ENCODE assay signal across 21 cellular contexts in the genomic region with DNA sequence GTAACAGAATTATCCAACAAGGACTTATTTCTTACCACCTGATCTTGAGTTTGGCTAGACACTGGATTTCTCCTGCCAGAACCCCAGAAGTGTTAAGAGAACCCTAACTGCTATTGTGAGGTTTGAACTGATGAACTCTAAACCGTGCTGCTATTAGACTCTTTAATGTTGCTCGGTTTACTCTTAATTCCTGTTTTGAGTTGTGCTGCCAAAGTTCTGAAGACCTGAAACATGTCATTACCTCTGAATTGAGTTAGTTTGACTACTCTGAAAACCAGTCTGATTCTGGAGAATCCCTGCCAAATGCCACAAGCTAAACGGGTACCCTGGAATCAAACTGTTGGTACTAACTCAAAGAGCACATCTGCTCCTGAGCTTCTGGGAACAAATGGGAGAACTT.
DNase-seq lines count a peak whose midpoint lies in the region; ATAC-seq, FAIRE-seq and TF ChIP-seq lines count a peak whose summit lies in the region.
"Had no signal": no experiment of that assay in that cellular context is flagged by ENCODE, and none has a peak within 500 bp of the region (broad histone marks: within the 10 kb centered on the region; RNA-seq: fewer than 3 reads in every experiment).

No MANE protein-coding gene starts in this region.

- no peak for TF ChIP-seq POLR2A in GM12892 (IDR thresholded peaks at IDR 0.05; ENCODE audit: low read depth, low read length)

- no peak overlapping the region for H3K4me3 Mint-ChIP-seq in activated T-cell treated with anti-CD3 and anti-CD28 coated beads, Interleukin-2, amount 50 U/mL, for 24 hours
- no peak overlapping the region for H3K4me3 Mint-ChIP-seq in T-helper 17 cell
- no peak overlapping the region for H3K4me3 Mint-ChIP-seq in stimulated activated effector memory CD8-positive, alpha-beta T cell treated with anti-CD3 and anti-CD28 coated beads, Interleukin-12 subunit alpha, Interleukin-12 subunit beta, amount 100 ng/mL, for 72 hours
- H3K4me3 Mint-ChIP-seq in natural killer cell treated with Interleukin-12 subunit alpha and Interleukin-12 subunit beta and Interleukin-15 and Interleukin-18, amount 100 ng/mL, for 72 hours, result no peak overlapping the region
- H3K4me3 Mint-ChIP-seq: B cell, HFFc6 had no signal

- no peak for DNase-seq in activated T-cell treated with anti-CD3 and anti-CD28 coated beads, Interleukin-2, amount 50 U/mL, for 24 hours
- DNase-seq in activated T-cell treated with anti-CD3 and anti-CD28 coated beads for 4 hours (no peak), GM12892 (ENCODE audit: insufficient read length) (no peak), T-helper 17 cell (no peak), medulla oblongata (ENCODE audit: extremely low spot score) (no peak)
- no peak for DNase-seq in stimulated activated effector memory CD8-positive, alpha-beta T cell treated with anti-CD3 and anti-CD28 coated beads, Interleukin-12 subunit alpha, Interleukin-12 subunit beta, amount 100 ng/mL, for 72 hours (ENCODE audit: low spot score in 2 of 2)
- no peak for DNase-seq in natural killer cell treated with Interleukin-12 subunit alpha and Interleukin-12 subunit beta and Interleukin-15 and Interleukin-18, amount 100 ng/mL, for 72 hours (ENCODE audit: low spot score)
- DNase-seq: 8988T; CD8-positive, alpha-beta memory T cell; COR-L47; DMS 273 treated with DMSO at 0.1 percent for 48 hours; DMS53; DND-41; EL; GOT3; H7; HFFc6 had no signal

- H3K27ac Mint-ChIP-seq in activated T-cell treated with anti-CD3 and anti-CD28 coated beads, Interleukin-2, amount 50 U/mL, for 24 hours, result peak overlapping the region; percentile 5
- H3K27ac Mint-ChIP-seq in T-helper 17 cell, result peak overlapping the region; percentile 43
- H3K27ac Mint-ChIP-seq in stimulated activated effector memory CD8-positive, alpha-beta T cell treated with anti-CD3 and anti-CD28 coated beads, Interleukin-12 subunit alpha, Interleukin-12 subunit beta, amount 100 ng/mL, for 72 hours, result no peak overlapping the region
- no peak overlapping the region for H3K27ac Mint-ChIP-seq in natural killer cell treated with Interleukin-12 subunit alpha and Interleukin-12 subunit beta and Interleukin-15 and Interleukin-18, amount 100 ng/mL, for 72 hours
- H3K27ac Mint-ChIP-seq: B cell, HFFc6 had no signal

- no peaks in the 10 kb centered on the region for H3K27me3 Mint-ChIP-seq in activated T-cell treated with anti-CD3 and anti-CD28 coated beads, Interleukin-2, amount 50 U/mL, for 24 hours
- H3K27me3 Mint-ChIP-seq in T-helper 17 cell, result no peaks in the 10 kb centered on the region
- H3K27me3 Mint-ChIP-seq in natural killer cell treated with Interleukin-12 subunit alpha and Interleukin-12 subunit beta and Interleukin-15 and Interleukin-18, amount 100 ng/mL, for 72 hours, result no peaks in the 10 kb centered on the region
- H3K27me3 Mint-ChIP-seq: B cell; CD8-positive, alpha-beta memory T cell had no signal

- ATAC-seq in T-helper 17 cell, result no peak
- peak; percentile 68 for ATAC-seq in stimulated activated effector memory CD8-positive, alpha-beta T cell treated with anti-CD3 and anti-CD28 coated beads, Interleukin-12 subunit alpha, Interleukin-12 subunit beta, amount 100 ng/mL, for 72 hours
- no peak for ATAC-seq in natural killer cell treated with Interleukin-12 subunit alpha and Interleukin-12 subunit beta and Interleukin-15 and Interleukin-18, amount 100 ng/mL, for 72 hours
- ATAC-seq: GM12878, HCT116 had no signal

- peaks cover 72% of the 10 kb centered on the region for H3K4me1 Mint-ChIP-seq in activated T-cell treated with anti-CD3 and anti-CD28 coated beads, Interleukin-2, amount 50 U/mL, for 24 hours (ENCODE audit: low read depth)
- H3K4me1 Mint-ChIP-seq in T-helper 17 cell, result peaks cover 54% of the 10 kb centered on the region
- peaks cover 67% of the 10 kb centered on the region for H3K4me1 Mint-ChIP-seq in stimulated activated effector memory CD8-positive, alpha-beta T cell treated with anti-CD3 and anti-CD28 coated beads, Interleukin-12 subunit alpha, Interleukin-12 subunit beta, amount 100 ng/mL, for 72 hours
- H3K4me1 Mint-ChIP-seq in natural killer cell treated with Interleukin-12 subunit alpha and Interleukin-12 subunit beta and Interleukin-15 and Interleukin-18, amount 100 ng/mL, for 72 hours (ENCODE audit: low read depth in 2 of 2), result peaks cover 26 to 40% of the 10 kb centered on the region in 2 donors

- no peaks in the 10 kb centered on the region for H3K9me3 Mint-ChIP-seq in activated T-cell treated with anti-CD3 and anti-CD28 coated beads, Interleukin-2, amount 50 U/mL, for 24 hours
- no peaks in the 10 kb centered on the region for H3K9me3 Mint-ChIP-seq in stimulated activated effector memory CD8-positive, alpha-beta T cell treated with anti-CD3 and anti-CD28 coated beads, Interleukin-12 subunit alpha, Interleukin-12 subunit beta, amount 100 ng/mL, for 72 hours
- no peaks in the 10 kb centered on the region for H3K9me3 Mint-ChIP-seq in natural killer cell treated with Interleukin-12 subunit alpha and Interleukin-12 subunit beta and Interleukin-15 and Interleukin-18, amount 100 ng/mL, for 72 hours
- H3K9me3 Mint-ChIP-seq: CD8-positive, alpha-beta memory T cell; HFFc6 had no signal

- H3K36me3 Mint-ChIP-seq in activated T-cell treated with anti-CD3 and anti-CD28 coated beads, Interleukin-2, amount 50 U/mL, for 24 hours (ENCODE audit: low read depth), result no peaks in the 10 kb centered on the region
- no peaks in the 10 kb centered on the region for H3K36me3 Mint-ChIP-seq in T-helper 17 cell (ENCODE audit: low read depth)
- no peaks in the 10 kb centered on the region for H3K36me3 Mint-ChIP-seq in stimulated activated effector memory CD8-positive, alpha-beta T cell treated with anti-CD3 and anti-CD28 coated beads, Interleukin-12 subunit alpha, Interleukin-12 subunit beta, amount 100 ng/mL, for 72 hours
- no peaks in the 10 kb centered on the region for H3K36me3 Mint-ChIP-seq in natural killer cell treated with Interleukin-12 subunit alpha and Interleukin-12 subunit beta and Interleukin-15 and Interleukin-18, amount 100 ng/mL, for 72 hours

- peak; percentile 93 for FAIRE-seq in GM12892 (lab: Jason Lieb, UNC)
- FAIRE-seq: GM12878 had no signal

- H3K9me3 ChIP-seq in T-helper 17 cell (ENCODE audit: control insufficient read depth, low read length, poor library complexity, severe bottlenecking), result no peaks in the 10 kb centered on the region
- H3K9me3 ChIP-seq: BLaER1 treated with 17β-estradiol and CSF1 and Interleukin-3, amounts not matched to agents 10 nM and 100 nM had no signal

Comparison
In these comparisons a context has a peak if more than half of its experiments do, and no peak if none do; other contexts are left out.
1. H3K27ac Mint-ChIP-seq: peak in activated T-cell treated with anti-CD3 and anti-CD28 coated beads, Interleukin-2, amount 50 U/mL, for 24 hours (single experiment) and T-helper 17 cell (single experiment); none in stimulated activated effector memory CD8-positive, alpha-beta T cell treated with anti-CD3 and anti-CD28 coated beads, Interleukin-12 subunit alpha, Interleukin-12 subunit beta, amount 100 ng/mL, for 72 hours (single experiment) and natural killer cell treated with Interleukin-12 subunit alpha and Interleukin-12 subunit beta and Interleukin-15 and Interleukin-18, amount 100 ng/mL, for 72 hours (0 of 2).